20 cellular contexts compared by ENCODE assay signal in genomic region chr3:64716110-64716509, GRCh38. TPM values are rescaled to one million over a fixed set of nuclear protein-coding genes. Genes with fewer than 3 reads are reported as not detected.
"Had no signal": no experiment of that assay in that cellular context is flagged by ENCODE, and none has a peak within 500 bp of the region (broad histone marks: within the 10 kb centered on the region; RNA-seq: fewer than 3 reads in every experiment).

No MANE protein-coding gene starts in this region.

- H3K36me3 ChIP-seq: right atrium auricular region, stomach, upper lobe of right lung had no signal

- H3K4me3 ChIP-seq: right atrium auricular region, stomach, testis, upper lobe of right lung had no signal

- H3K4me1 ChIP-seq: right atrium auricular region, testis, upper lobe of right lung had no signal

- H3K36me3 Mint-ChIP-seq: activated CD4-positive, alpha-beta memory T cell treated with anti-CD3 and anti-CD28 coated beads for 36 hours; activated naive CD8-positive, alpha-beta T cell; stimulated activated effector memory CD8-positive, alpha-beta T cell treated with anti-CD3 and anti-CD28 coated beads, Interleukin-12 subunit alpha, Interleukin-12 subunit beta, amount 100 ng/mL, for 72 hours; T-cell; WTC11 had no signal

- H3K9me3 ChIP-seq: right atrium auricular region, stomach, testis, upper lobe of right lung had no signal

- H3K27me3 Mint-ChIP-seq: activated CD4-positive, alpha-beta memory T cell treated with anti-CD3 and anti-CD28 coated beads for 36 hours; activated CD4-positive, alpha-beta T cell treated with anti-CD3 and anti-CD28 coated beads for 36 hours; activated naive CD8-positive, alpha-beta T cell; T-cell had no signal

- H3K9me3 Mint-ChIP-seq: neural crest cell had no signal

- FAIRE-seq: bronchial epithelial cell, frontal cortex, keratinocyte, small intestine had no signal

- DNase-seq: activated CD4-positive, alpha-beta memory T cell treated with anti-CD3 and anti-CD28 coated beads for 36 hours; activated CD4-positive, alpha-beta T cell treated with anti-CD3 and anti-CD28 coated beads for 36 hours; activated T-cell treated with anti-CD3 and anti-CD28 coated beads for 4 hours; amygdala; head of caudate nucleus; small intestine; stimulated activated CD4-positive, alpha-beta T cell treated with anti-CD3 and anti-CD28 coated beads, Interleukin-15, amount 100 ng/mL, for 24 hours; stimulated activated CD4-positive, alpha-beta T cell treated with anti-CD3 and anti-CD28 coated beads, Interleukin-4, amount 100 ng/mL, for 1 hour; stomach; T-cell; testis; upper lobe of right lung had no signal

- H3K27ac ChIP-seq: stomach, testis, upper lobe of right lung had no signal

- H3K27me3 ChIP-seq: right atrium auricular region, stomach, testis, upper lobe of right lung had no signal

- H3K27ac Mint-ChIP-seq: activated CD4-positive, alpha-beta memory T cell treated with anti-CD3 and anti-CD28 coated beads for 36 hours; activated CD4-positive, alpha-beta T cell treated with anti-CD3 and anti-CD28 coated beads for 36 hours; activated naive CD8-positive, alpha-beta T cell; stimulated activated effector memory CD8-positive, alpha-beta T cell treated with anti-CD3 and anti-CD28 coated beads, Interleukin-12 subunit alpha, Interleukin-12 subunit beta, amount 100 ng/mL, for 72 hours; T-cell; WTC11 had no signal

- H3K4me3 Mint-ChIP-seq: activated CD4-positive, alpha-beta memory T cell treated with anti-CD3 and anti-CD28 coated beads for 36 hours; activated CD4-positive, alpha-beta T cell treated with anti-CD3 and anti-CD28 coated beads for 36 hours; activated naive CD8-positive, alpha-beta T cell; neural crest cell; stimulated activated effector memory CD8-positive, alpha-beta T cell treated with anti-CD3 and anti-CD28 coated beads, Interleukin-12 subunit alpha, Interleukin-12 subunit beta, amount 100 ng/mL, for 72 hours; T-cell; WTC11 had no signal

- H3K4me1 Mint-ChIP-seq: activated CD4-positive, alpha-beta T cell treated with anti-CD3 and anti-CD28 coated beads for 36 hours; neural crest cell; stimulated activated effector memory CD8-positive, alpha-beta T cell treated with anti-CD3 and anti-CD28 coated beads, Interleukin-12 subunit alpha, Interleukin-12 subunit beta, amount 100 ng/mL, for 72 hours; T-cell had no signal

RNA-seq across cellular contexts. Expression of gene ADAMTS9, which starts 28.3 kb away (rescaled TPM):
- total RNA-seq: activated CD4-positive, alpha-beta memory T cell treated with anti-CD3 and anti-CD28 coated beads for 36 hours; activated CD4-positive, alpha-beta T cell treated with anti-CD3 and anti-CD28 coated beads for 36 hours had no signal
